18 cellular contexts compared by ENCODE assay signal in the genomic region with DNA sequence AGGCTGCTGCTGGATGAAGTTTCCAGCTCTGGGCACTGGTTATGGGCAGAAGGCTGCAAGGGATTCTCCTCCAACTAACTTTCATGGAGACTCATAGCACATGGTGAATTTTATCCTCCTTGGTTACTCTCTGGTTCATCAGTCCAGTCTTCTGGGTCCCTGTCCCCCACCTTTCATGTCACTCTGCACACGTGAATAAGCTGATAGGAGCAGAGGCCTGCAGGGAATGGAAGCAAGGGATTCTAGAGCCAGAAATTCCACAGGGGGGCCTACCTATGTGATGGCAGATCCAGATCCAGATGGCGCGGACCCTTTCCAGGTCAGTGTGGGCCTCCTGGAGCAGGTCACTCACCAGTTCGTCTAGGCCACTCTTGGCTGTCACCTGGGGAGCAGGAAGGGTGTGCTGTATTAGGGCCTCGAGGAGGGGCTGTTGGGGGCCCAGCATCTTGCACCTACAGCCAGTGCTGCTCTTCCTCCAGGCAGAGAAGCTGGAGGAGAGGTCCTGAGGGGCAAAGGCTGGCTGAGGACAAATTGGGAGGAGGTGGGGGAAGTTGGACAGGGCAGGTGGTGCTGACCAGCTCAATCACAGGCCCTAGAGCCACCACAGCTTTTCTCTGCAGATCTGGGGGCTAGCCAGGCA. TPM values are rescaled to one million over a fixed set of nuclear protein-coding genes. Genes with fewer than 3 reads are reported as not detected.
"Had no signal": no experiment of that assay in that cellular context is flagged by ENCODE, and none has a peak within 500 bp of the region (broad histone marks: within the 10 kb centered on the region; RNA-seq: fewer than 3 reads in every experiment).

No MANE protein-coding gene starts in this region.

- ATAC-seq: foreskin keratinocyte, lower lobe of right lung, psoas muscle had no signal

- H3K27me3 ChIP-seq: foreskin keratinocyte, sigmoid colon, thyroid gland had no signal

- H3K27ac ChIP-seq: foreskin keratinocyte, left ventricle myocardium inferior, lower lobe of right lung, psoas muscle, sigmoid colon, skin epidermis, thyroid gland had no signal

- H3K9me3 Mint-ChIP-seq: dendritic cell treated with granulocyte-macrophage colony-stimulating factor and Interleukin-4, amounts not matched to agents 40 ng/mL and 50 ng/mL, for 4 days; memory B cell; nephron; type B pancreatic cell had no signal

- H3K27ac Mint-ChIP-seq: dendritic cell treated with granulocyte-macrophage colony-stimulating factor and Interleukin-4, amounts not matched to agents 40 ng/mL and 50 ng/mL, for 4 days; memory B cell; nephron; type B pancreatic cell had no signal

- H3K27me3 Mint-ChIP-seq: dendritic cell treated with granulocyte-macrophage colony-stimulating factor and Interleukin-4, amounts not matched to agents 40 ng/mL and 50 ng/mL, for 4 days; memory B cell; type B pancreatic cell had no signal

- H3K36me3 Mint-ChIP-seq: memory B cell, naive B cell, type B pancreatic cell had no signal

- H3K4me1 ChIP-seq: foreskin keratinocyte, left ventricle myocardium inferior, lower lobe of right lung, sigmoid colon, thyroid gland had no signal

- DNase-seq: erythroblast; foreskin keratinocyte; hypothalamus; left ventricle myocardium inferior; lower lobe of right lung; naive B cell; psoas muscle; retina; sigmoid colon; stimulated activated CD4-positive, alpha-beta T cell treated with anti-CD3 and anti-CD28 coated beads, Interleukin-12 subunit alpha, Interleukin-12 subunit beta, amount 100 ng/mL, for 4 hours; stimulated activated naive CD4-positive, alpha-beta T cell; thyroid gland had no signal

- H3K9me3 ChIP-seq: left ventricle myocardium inferior, lower lobe of right lung, psoas muscle, thyroid gland had no signal

- H3K36me3 ChIP-seq: lower lobe of right lung, thyroid gland had no signal

- H3K4me1 Mint-ChIP-seq: memory B cell, naive B cell, nephron had no signal

- H3K4me3 Mint-ChIP-seq: dendritic cell treated with granulocyte-macrophage colony-stimulating factor and Interleukin-4, amounts not matched to agents 40 ng/mL and 50 ng/mL, for 4 days; memory B cell; naive B cell; nephron; type B pancreatic cell had no signal

- H3K4me3 ChIP-seq: left ventricle myocardium inferior, lower lobe of right lung, psoas muscle, sigmoid colon, skin epidermis, thyroid gland had no signal

RNA-seq across cellular contexts. Expression of a gene that starts 30.2 kb away (rescaled TPM):
- total RNA-seq: endothelial cell of umbilical vein, foreskin keratinocyte had no signal
- polyA plus RNA-seq: endothelial cell of umbilical vein, foreskin keratinocyte had no signal
